ENCODE assay signal across 23 cellular contexts in genomic region chr15:70140031-70140542, GRCh38. TPM values are rescaled to one million over a fixed set of nuclear protein-coding genes. Genes with fewer than 3 reads are reported as not detected.
DNase-seq lines count a peak whose midpoint lies in the region; ATAC-seq, FAIRE-seq and TF ChIP-seq lines count a peak whose summit lies in the region.
"Had no signal": no experiment of that assay in that cellular context is flagged by ENCODE, and none has a peak within 500 bp of the region (broad histone marks: within the 10 kb centered on the region; RNA-seq: fewer than 3 reads in every experiment).

No MANE protein-coding gene starts in this region.

- H3K27me3 ChIP-seq in Loucy (ENCODE audit: insufficient read depth, low read length, poor library complexity, severe bottlenecking) (no peaks in the 10 kb centered on the region), hepatocyte (no peaks in the 10 kb centered on the region), pancreas (no peaks in the 10 kb centered on the region)
- H3K27me3 ChIP-seq: Peyer's patch had no signal

- peak overlapping the region; percentile 46 to 98 (median 95) for H3K27ac Mint-ChIP-seq in CD14-positive monocyte

- DNase-seq in CD14-positive monocyte (ENCODE audit: low spot score) (no peak), hepatocyte (ENCODE audit: low spot score) (no peak), pancreas (no peak), KG1 (lab: John Stamatoyannopoulos, UW) (no peak), NCI-H1436 treated with DMSO at 0.1 percent for 48 hours (lab: John Stamatoyannopoulos, UW) (no peak), NCI-H2171 treated with DMSO at 0.1 percent for 48 hours (lab: John Stamatoyannopoulos, UW) (no peak)
- DNase-seq in activated CD8-positive, alpha-beta memory T cell treated with anti-CD3 and anti-CD28 coated beads, Interleukin-2, amount 50 U/mL, for 48 hours, result no peak
- DNase-seq: ACHN, activated T-cell treated with anti-CD3 and anti-CD28 coated beads for 4 hours, GF-D8, GM23248, MM.1S, NCI-H187, NCI-H2227 treated with DMSO at 0.1 percent for 48 hours, NCI-H82, SJCRH30, WERI-Rb-1 had no signal

- H2AFZ ChIP-seq in Loucy (ENCODE audit: low read length) (no peak overlapping the region), hepatocyte (no peak overlapping the region)
- H2AFZ ChIP-seq: GM23248 had no signal

- H3K4me2 ChIP-seq in Loucy (ENCODE audit: low read depth, low read length, poor library complexity, severe bottlenecking) (peak overlapping the region; percentile 9), hepatocyte (peak overlapping the region; percentile 15)

- no peaks in the 10 kb centered on the region for H3K36me3 ChIP-seq in Loucy (ENCODE audit: insufficient read depth, low read length)
- H3K36me3 ChIP-seq in hepatocyte (replicated peaks; ENCODE audit: insufficient read depth, low read depth), result no peaks in the 10 kb centered on the region
- H3K36me3 ChIP-seq in pancreas, result no peaks in the 10 kb centered on the region
- H3K36me3 ChIP-seq: Peyer's patch, SJCRH30, thoracic aorta, WERI-Rb-1 had no signal

- H3K9me3 Mint-ChIP-seq in CD14-positive monocyte, result peaks cover 2 to 11% (median 5%) of the 10 kb centered on the region in 7 donors
- H3K9me3 Mint-ChIP-seq: T-helper 1 cell treated with Interleukin-12 subunit alpha and Interleukin-12 subunit beta and Interleukin-4 antibody, amounts not matched to agents 30 μg/mL and 1 μg/mL, for 36 hours had no signal

- no peaks in the 10 kb centered on the region for H3F3A ChIP-seq in Loucy (ENCODE audit: low read depth)

- H3K4me3 ChIP-seq in Loucy (ENCODE audit: low read length, poor library complexity, severe bottlenecking), result no peak overlapping the region
- no peak overlapping the region for H3K4me3 ChIP-seq in hepatocyte
- no peak overlapping the region for H3K4me3 ChIP-seq in pancreas
- H3K4me3 ChIP-seq: GM23248, SJCRH30 had no signal

- H4K20me1 ChIP-seq in Loucy (ENCODE audit: insufficient read depth, low read length, poor library complexity, severe bottlenecking) (no peaks in the 10 kb centered on the region), hepatocyte (ENCODE audit: insufficient read depth, poor library complexity, severe bottlenecking) (no peaks in the 10 kb centered on the region)

- H3K27ac ChIP-seq in hepatocyte, result no peak overlapping the region
- H3K27ac ChIP-seq in pancreas, result peak overlapping the region in 1 of 4 donors; percentile 16
- H3K27ac ChIP-seq: GM23248, SJCRH30, thoracic aorta, WERI-Rb-1 had no signal

- peaks cover 4 to 18% of the 10 kb centered on the region in 2 donors for H3K36me3 Mint-ChIP-seq in CD14-positive monocyte
- H3K36me3 Mint-ChIP-seq: CD4-positive, CD25-positive, alpha-beta regulatory T cell had no signal

- H3K9ac ChIP-seq in Loucy (ENCODE audit: low read depth, low read length, poor library complexity, severe bottlenecking), result no peak overlapping the region
- H3K9ac ChIP-seq: GM23248 had no signal

- WGBS in hepatocyte (ENCODE audit: low lambda C conversion rate, missing lambda C conversion rate), result 74% methylated on average over 4 of the region's 4 CpGs
- WGBS in pancreas, 2 donors, result 82 to 83% methylated on average over 4 of the region's 4 CpGs

- peaks cover 16 to 28% (median 17%) of the 10 kb centered on the region in 3 donors for H3K27me3 Mint-ChIP-seq in CD14-positive monocyte (ENCODE audit: low read depth in 3 of 3)

- ATAC-seq in pancreas, result peak; percentile 9 to 44 (median 29)

- H3K4me3 Mint-ChIP-seq in CD14-positive monocyte, result no peak overlapping the region

- H3K9me3 ChIP-seq in Loucy (ENCODE audit: insufficient read depth, low read depth, low read length), result no peaks in the 10 kb centered on the region
- H3K9me3 ChIP-seq in hepatocyte (ENCODE audit: low read depth), result no peaks in the 10 kb centered on the region
- no peaks in the 10 kb centered on the region for H3K9me3 ChIP-seq in pancreas
- H3K9me3 ChIP-seq: Peyer's patch, SJCRH30, thoracic aorta had no signal

- intact Hi-C loops in CD14-positive monocyte (cut with micrococcal nuclease), result loop anchor here (1.0 to 10.0 kb wide), 9 partner anchors 40 to 423 kb away; no protein-coding TSS in a partner anchor
- intact Hi-C loops in pancreas (cut with DNase I), result no loop called here

- H3K9me2 ChIP-seq in Loucy (replicated peaks; ENCODE audit: low read depth, low read length) (no peaks in the 10 kb centered on the region), hepatocyte (replicated peaks; ENCODE audit: insufficient read depth) (no peaks in the 10 kb centered on the region)

- TF ChIP-seq CTCF in CD14-positive monocyte (IDR thresholded peaks at IDR 0.05) (no peak), Loucy (conservative IDR thresholded peaks at IDR 0.05; ENCODE audit: low read length) (no peak), hepatocyte (IDR thresholded peaks at IDR 0.05; ENCODE audit: poor library complexity) (no peak), pancreas (IDR thresholded peaks at IDR 0.05) (no peak)

- no peak for FAIRE-seq in pancreas (lab: Jason Lieb, UNC)
- FAIRE-seq: keratinocyte had no signal

- H3K4me1 Mint-ChIP-seq in CD14-positive monocyte, result peaks cover 49% of the 10 kb centered on the region

- H3K4me1 ChIP-seq in Loucy (ENCODE audit: insufficient read depth, low read length, poor library complexity, severe bottlenecking) (peaks cover 37% of the 10 kb centered on the region), hepatocyte (ENCODE audit: insufficient read depth) (peaks cover 11% of the 10 kb centered on the region), pancreas (peaks cover 0 to 16% (median 0%) of the 10 kb centered on the region in 3 donors)
- H3K4me1 ChIP-seq: SJCRH30 had no signal

- H3K79me2 ChIP-seq in Loucy (ENCODE audit: insufficient read depth, low read length), result no peaks in the 10 kb centered on the region
- H3K79me2 ChIP-seq in hepatocyte, result no peaks in the 10 kb centered on the region

RNA-seq across cellular contexts. Expression of gene TLE3, which starts 42.4 kb away (rescaled TPM):
- polyA plus RNA-seq in CD14-positive monocyte, result 10 to 100 TPM; 12.8 to 23.6 TPM
- total RNA-seq in hepatocyte, result 18.0 and 45.9 TPM in 2 replicates
- 21.2 and 32.8 TPM in 2 replicates for polyA plus RNA-seq in hepatocyte
- total RNA-seq in pancreas, result 10 to 100 TPM; 13.9 to 37.2 (median 21.7) TPM
- 10 to 100 TPM; 12.5 to 13.0 TPM for polyA plus RNA-seq in pancreas

Comparison
In these comparisons a context has a peak if more than half of its experiments do, and no peak if none do; other contexts are left out.
1. intact Hi-C loops: an anchor here in CD14-positive monocyte (1.0 to 10.0 kb wide); none called in pancreas.